In the genomic region with DNA sequence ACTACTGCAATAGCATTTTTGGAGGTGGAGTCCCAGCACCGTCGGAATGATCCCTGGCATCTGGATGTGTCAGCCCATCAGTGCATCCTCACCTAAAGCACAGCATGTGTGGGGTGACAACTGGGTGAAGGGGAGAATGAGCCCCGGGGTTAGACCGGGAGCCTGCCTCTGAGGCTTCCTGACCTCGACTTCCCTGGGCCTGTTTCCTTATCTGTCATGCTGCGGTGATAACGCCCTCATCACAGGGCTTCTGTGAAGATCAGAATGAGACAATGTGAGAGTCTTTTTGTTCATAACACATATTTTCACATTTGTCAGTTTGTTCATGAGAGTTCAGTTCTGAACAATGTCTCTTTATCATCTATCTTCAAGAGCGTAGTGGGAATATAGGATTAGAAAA, we compare ENCODE assay signal across 12 cellular contexts. TPM values are rescaled to one million over a fixed set of nuclear protein-coding genes. Genes with fewer than 3 reads are reported as not detected.
DNase-seq lines count a peak whose midpoint lies in the region; ATAC-seq and TF ChIP-seq lines count a peak whose summit lies in the region.
"Had no signal": no experiment of that assay in that cellular context is flagged by ENCODE, and none has a peak within 500 bp of the region (broad histone marks: within the 10 kb centered on the region; RNA-seq: fewer than 3 reads in every experiment).

No MANE protein-coding gene starts in this region.

- DNase-seq in stimulated activated naive CD8-positive, alpha-beta T cell treated with anti-CD3 and anti-CD28 coated beads, Interleukin-15, amount 100 ng/mL, for 72 hours = no peak
- no peak for DNase-seq in stimulated activated naive CD8-positive, alpha-beta T cell treated with anti-CD3 and anti-CD28 coated beads, Interleukin-15, Interleukin-2, amounts not matched to agents 100 U/mL and 50 U/mL, for 24 hours
- no peak for DNase-seq in esophagus squamous epithelium (lab: John Stamatoyannopoulos, UW)
- DNase-seq in osteocyte (ENCODE audit: extremely low spot score, unreplicated experiment) = no peak
- no peak for DNase-seq in COR-L47 (lab: John Stamatoyannopoulos, UW)
- DNase-seq in GOT3 (lab: John Stamatoyannopoulos, UW) = no peak
- no peak for DNase-seq in foreskin keratinocyte
- DNase-seq in GDM1 (lab: John Stamatoyannopoulos, UW) = no peak
- DNase-seq: naive thymus-derived CD8-positive, alpha-beta T cell; NCI-H2107; T-cell had no signal

- H3K4me1 ChIP-seq in esophagus squamous epithelium = peaks cover 0 to 38% (median 19%) of the 10 kb centered on the region in 3 donors
- H3K4me1 ChIP-seq in foreskin keratinocyte = no peaks in the 10 kb centered on the region
- H3K4me1 ChIP-seq: BLaER1 had no signal

- H3K36me3 Mint-ChIP-seq in osteocyte (ENCODE audit: unreplicated experiment) = no peaks in the 10 kb centered on the region
- H3K36me3 Mint-ChIP-seq: T-cell had no signal

- no peaks in the 10 kb centered on the region for H3K4me1 Mint-ChIP-seq in stimulated activated naive CD8-positive, alpha-beta T cell treated with anti-CD3 and anti-CD28 coated beads, Interleukin-15, amount 100 ng/mL, for 72 hours
- peaks cover 26% of the 10 kb centered on the region for H3K4me1 Mint-ChIP-seq in osteocyte (ENCODE audit: unreplicated experiment)
- H3K4me1 Mint-ChIP-seq: naive thymus-derived CD8-positive, alpha-beta T cell; T-cell had no signal

- H3K27ac Mint-ChIP-seq in stimulated activated naive CD8-positive, alpha-beta T cell treated with anti-CD3 and anti-CD28 coated beads, Interleukin-15, amount 100 ng/mL, for 72 hours = no peak overlapping the region
- H3K27ac Mint-ChIP-seq in osteocyte (ENCODE audit: unreplicated experiment) = peak overlapping the region; percentile 94
- H3K27ac Mint-ChIP-seq: naive thymus-derived CD8-positive, alpha-beta T cell; T-cell had no signal

- peak; percentile 58 for ATAC-seq in stimulated activated naive CD8-positive, alpha-beta T cell treated with anti-CD3 and anti-CD28 coated beads, Interleukin-15, amount 100 ng/mL, for 72 hours
- ATAC-seq in stimulated activated naive CD8-positive, alpha-beta T cell treated with anti-CD3 and anti-CD28 coated beads, Interleukin-15, Interleukin-2, amounts not matched to agents 100 U/mL and 50 U/mL, for 24 hours = no peak
- ATAC-seq in foreskin keratinocyte = no peak
- ATAC-seq: naive thymus-derived CD8-positive, alpha-beta T cell; T-cell had no signal

- no peaks in the 10 kb centered on the region for H3K27me3 ChIP-seq in esophagus squamous epithelium
- no peaks in the 10 kb centered on the region for H3K27me3 ChIP-seq in foreskin keratinocyte
- H3K27me3 ChIP-seq: BLaER1 had no signal

- H3K9me3 ChIP-seq in esophagus squamous epithelium = peaks cover 0 to 6% (median 0%) of the 10 kb centered on the region in 3 donors

- no peak for TF ChIP-seq CTCF in esophagus squamous epithelium (IDR thresholded peaks at IDR 0.05)
- TF ChIP-seq CTCF in osteocyte (IDR thresholded peaks at IDR 0.05) = no peak
- no peak for TF ChIP-seq CTCF in foreskin keratinocyte (conservative IDR thresholded peaks at IDR 0.05)

- no peaks in the 10 kb centered on the region for H3K9me3 Mint-ChIP-seq in stimulated activated naive CD8-positive, alpha-beta T cell treated with anti-CD3 and anti-CD28 coated beads, Interleukin-15, amount 100 ng/mL, for 72 hours
- no peaks in the 10 kb centered on the region for H3K9me3 Mint-ChIP-seq in osteocyte (ENCODE audit: unreplicated experiment)

- H3K27me3 Mint-ChIP-seq in stimulated activated naive CD8-positive, alpha-beta T cell treated with anti-CD3 and anti-CD28 coated beads, Interleukin-15, amount 100 ng/mL, for 72 hours = peaks cover 7% of the 10 kb centered on the region
- H3K27me3 Mint-ChIP-seq in osteocyte (ENCODE audit: unreplicated experiment) = no peaks in the 10 kb centered on the region

- 51 to 61% methylated on average over 8 of the region's 8 CpGs for WGBS in esophagus squamous epithelium, 2 donors

- TF ChIP-seq POLR2A in esophagus squamous epithelium (IDR thresholded peaks at IDR 0.05) = no peak

- no peak overlapping the region for H3K4me3 ChIP-seq in esophagus squamous epithelium
- H3K4me3 ChIP-seq: BLaER1 had no signal

- H3K36me3 ChIP-seq in esophagus squamous epithelium = no peaks in the 10 kb centered on the region
- H3K36me3 ChIP-seq: BLaER1 had no signal

- H3K27ac ChIP-seq in esophagus squamous epithelium (peak overlapping the region; percentile 51 to 90 (median 86)), foreskin keratinocyte (no peak overlapping the region)
- H3K27ac ChIP-seq: BLaER1 had no signal

- intact Hi-C loops in esophagus squamous epithelium (cut with DNase I) = no loop called here

- H3K4me3 Mint-ChIP-seq in stimulated activated naive CD8-positive, alpha-beta T cell treated with anti-CD3 and anti-CD28 coated beads, Interleukin-15, amount 100 ng/mL, for 72 hours = no peak overlapping the region
- H3K4me3 Mint-ChIP-seq in osteocyte (ENCODE audit: unreplicated experiment) = no peak overlapping the region
- H3K4me3 Mint-ChIP-seq: naive thymus-derived CD8-positive, alpha-beta T cell; T-cell had no signal

RNA-seq across cellular contexts. Expression of gene PDLIM3, which starts 31.1 kb away (rescaled TPM):
- total RNA-seq in esophagus squamous epithelium (100 to 1,000 TPM in 1 of 4 donors, 10 to 100 TPM in 3; 13.9 to 322 (median 44.6) TPM), osteocyte (2.1 and 2.8 TPM in 2 replicates), foreskin keratinocyte (not detected in 2 replicates)
- 0.10 TPM in 1 of 2 replicates, not detected in the other for polyA plus RNA-seq in foreskin keratinocyte
- total RNA-seq: naive thymus-derived CD8-positive, alpha-beta T cell had no signal
- polyA plus RNA-seq: naive thymus-derived CD8-positive, alpha-beta T cell had no signal
